23 cellular contexts compared by ENCODE assay signal in the genomic region with DNA sequence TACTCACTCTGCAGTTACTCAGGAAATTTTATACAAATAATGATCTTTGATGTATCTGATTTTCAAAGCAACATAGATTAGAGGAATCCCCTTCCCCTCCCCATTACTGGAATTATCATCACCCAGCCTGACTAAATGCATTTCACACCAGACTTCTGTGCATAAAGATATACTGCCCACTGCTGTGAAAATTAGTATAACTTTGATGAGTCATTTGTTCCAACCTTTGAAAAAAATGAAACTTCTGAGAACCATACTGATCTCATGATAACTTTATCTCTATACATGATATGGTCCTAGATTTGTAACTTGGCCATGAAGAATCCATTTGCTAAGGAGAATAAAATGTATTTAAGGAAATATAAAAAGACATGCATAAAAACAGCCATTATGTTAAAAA.
A peak's percentile ranks its signal among the peaks of the same experiment; 100 is the strongest.
DNase-seq lines count a peak whose midpoint lies in the region; ATAC-seq and TF ChIP-seq lines count a peak whose summit lies in the region.
"Had no signal": no experiment of that assay in that cellular context is flagged by ENCODE, and none has a peak within 500 bp of the region (broad histone marks: within the 10 kb centered on the region; RNA-seq: fewer than 3 reads in every experiment).

No MANE protein-coding gene starts in this region.

- H3K4me3 ChIP-seq in astrocyte of the cerebellum (ENCODE audit: low read depth, low read length), result no peak overlapping the region
- H3K4me3 ChIP-seq: prostate gland, SJSA1, smooth muscle cell had no signal

- H3K4me1 Mint-ChIP-seq in activated CD4-positive, alpha-beta T cell treated with anti-CD3 and anti-CD28 coated beads for 36 hours, result peaks cover 7% of the 10 kb centered on the region

- POLR2A ChIA-PET in activated CD4-positive, alpha-beta T cell treated with anti-CD3 and anti-CD28 coated beads for 36 hours (lab: Charles Lee), result no interaction called here
- POLR2A ChIA-PET in HEK293T (lab: Yijun Ruan, JAX), result no interaction called here

- CTCF ChIA-PET in activated CD4-positive, alpha-beta T cell treated with anti-CD3 and anti-CD28 coated beads for 36 hours (lab: Charles Lee), result no interaction called here
- CTCF ChIA-PET in HEK293T (lab: Yijun Ruan, JAX), result no interaction called here

- no peaks in the 10 kb centered on the region for H3K27me3 Mint-ChIP-seq in activated CD4-positive, alpha-beta T cell treated with anti-CD3 and anti-CD28 coated beads for 36 hours

- intact Hi-C loops in activated CD4-positive, alpha-beta T cell treated with anti-CD3 and anti-CD28 coated beads for 36 hours (cut with DNase I, micrococcal nuclease), result no loop called here
- intact Hi-C loops in left colon (cut with DNase I, micrococcal nuclease), result no loop called here

- H3K27ac Mint-ChIP-seq in activated CD4-positive, alpha-beta T cell treated with anti-CD3 and anti-CD28 coated beads for 36 hours, result no peak overlapping the region
- H3K27ac Mint-ChIP-seq: nephron progenitor cell; T-helper 2 cell treated with Interferon-gamma antibody and Interleukin-4, amounts not matched to agents 5 μg/mL and 100 μg/mL, for 36 hours had no signal

- no peak for DNase-seq in activated CD4-positive, alpha-beta T cell treated with anti-CD3 and anti-CD28 coated beads for 36 hours
- DNase-seq in activated CD4-positive, alpha-beta T cell treated with anti-CD3 and anti-CD28 coated beads, Interleukin-2, amount 50 U/mL, for 48 hours, result no peak
- DNase-seq in HEK293T (ENCODE audit: extremely low spot score), result no peak
- peak; percentile 13 for DNase-seq in astrocyte of the cerebellum (ENCODE audit: low read depth)
- DNase-seq in inferior parietal cortex (ENCODE audit: extremely low spot score), result peak; percentile 46
- DNase-seq in left colon, result no peak
- no peak for DNase-seq in NOMO-1 treated with dmso at 0.1 percent for 144 hours (lab: John Stamatoyannopoulos, UW; ENCODE audit: unreplicated experiment)
- DNase-seq: ACHN; activated effector memory CD4-positive, alpha-beta T cell treated with anti-CD3 and anti-CD28 coated beads, Interleukin-2, amount 50 U/mL, for 16 hours; aorta; GDM1; H7; left cardiac atrium; NCI-H1417 treated with DMSO at 0.1 percent for 48 hours; NCI-H2171 treated with DMSO at 0.1 percent for 48 hours; nephron progenitor cell; PC-3; stimulated activated CD4-positive, alpha-beta T cell treated with anti-CD3 and anti-CD28 coated beads, Interleukin-4, amount 100 ng/mL, for 24 hours had no signal

- H3K36me3 Mint-ChIP-seq in activated CD4-positive, alpha-beta T cell treated with anti-CD3 and anti-CD28 coated beads for 36 hours (ENCODE audit: low read depth), result no peaks in the 10 kb centered on the region

- no peak for TF ChIP-seq CTCF in astrocyte of the cerebellum (IDR thresholded peaks at IDR 0.05; ENCODE audit: low read depth, low read length, missing control alignments)

- H3K9me3 Mint-ChIP-seq in activated CD4-positive, alpha-beta T cell treated with anti-CD3 and anti-CD28 coated beads for 36 hours (ENCODE audit: low read depth), result no peaks in the 10 kb centered on the region
- H3K9me3 Mint-ChIP-seq: nephron progenitor cell; T-helper 2 cell treated with Interferon-gamma antibody and Interleukin-4, amounts not matched to agents 5 μg/mL and 100 μg/mL, for 36 hours had no signal

- H3K4me3 Mint-ChIP-seq in activated CD4-positive, alpha-beta T cell treated with anti-CD3 and anti-CD28 coated beads for 36 hours, result no peak overlapping the region
- H3K4me3 Mint-ChIP-seq: nephron progenitor cell; T-helper 2 cell treated with Interferon-gamma antibody and Interleukin-4, amounts not matched to agents 5 μg/mL and 100 μg/mL, for 36 hours had no signal

- in situ Hi-C loops in astrocyte of the cerebellum (cut with HindIII; ENCODE audit: low sequenced_read_pairs), result no loop called here

- peak; percentile 55 for ATAC-seq in activated CD4-positive, alpha-beta T cell treated with anti-CD3 and anti-CD28 coated beads for 36 hours
- ATAC-seq in GM21390 (IDR thresholded peaks at IDR 0.05; ENCODE audit: unreplicated experiment), result no peak
- ATAC-seq in left colon, result no peak
- ATAC-seq: left cardiac atrium, PC-3 had no signal

TF ChIP-seq in HEK293T, 16 proteins besides CTCF, POLR2A, EP300 and RAD21:
- peak; percentile 82 for TF ChIP-seq ZNF384 (IDR thresholded peaks at IDR 0.05)
- no peak for TF ChIP-seq TARDBP (IDR thresholded peaks at IDR 0.05)
- no peak for TF ChIP-seq FOXM1 (IDR thresholded peaks at IDR 0.05; ENCODE audit: borderline replicate concordance)
- no peak for TF ChIP-seq FOXK2 (IDR thresholded peaks at IDR 0.05)
- TF ChIP-seq ARNT (IDR thresholded peaks at IDR 0.05), result no peak
- TF ChIP-seq ELF4 (IDR thresholded peaks at IDR 0.05), result no peak
- no peak for TF ChIP-seq CTBP1 (IDR thresholded peaks at IDR 0.05; ENCODE audit: borderline replicate concordance)
- no peak for TF ChIP-seq BHLHE40 (IDR thresholded peaks at IDR 0.05; ENCODE audit: borderline replicate concordance)

Comparison
In these comparisons a context has a peak if more than half of its experiments do, and no peak if none do; other contexts are left out.
1. DNase-seq: peak in astrocyte of the cerebellum (single experiment) and inferior parietal cortex (single experiment); none in activated CD4-positive, alpha-beta T cell treated with anti-CD3 and anti-CD28 coated beads for 36 hours (single experiment), activated CD4-positive, alpha-beta T cell treated with anti-CD3 and anti-CD28 coated beads, Interleukin-2, amount 50 U/mL, for 48 hours (0 of 2), HEK293T (single experiment), left colon (0 of 2) and NOMO-1 treated with dmso at 0.1 percent for 144 hours (single experiment).